ENCODE assay signal across 26 cellular contexts in genomic region chr1:201156819-201157218, GRCh38. TPM values are rescaled to one million over a fixed set of nuclear protein-coding genes. Genes with fewer than 3 reads are reported as not detected.
DNase-seq lines count a peak whose midpoint lies in the region; ATAC-seq, FAIRE-seq and TF ChIP-seq lines count a peak whose summit lies in the region.
"Had no signal": no experiment of that assay in that cellular context is flagged by ENCODE, and none has a peak within 500 bp of the region (broad histone marks: within the 10 kb centered on the region; RNA-seq: fewer than 3 reads in every experiment).

No MANE protein-coding gene starts in this region.

- peaks cover 15% of the 10 kb centered on the region for H3K4me1 Mint-ChIP-seq in activated CD4-positive, alpha-beta T cell treated with anti-CD3 and anti-CD28 coated beads, Interleukin-2, amount 10 ng/mL, durations not matched to agents 7 days and 5 days

- TF ChIP-seq CTCF in KMS-11 (conservative IDR thresholded peaks at IDR 0.05; ENCODE audit: low read depth, low read length): no peak
- TF ChIP-seq CTCF in K562 (IDR thresholded peaks at IDR 0.05 in 2 of 3, conservative IDR thresholded peaks at IDR 0.05 in 1 of 3; ENCODE audit: insufficient read depth in 2 of 3, low read depth in 1 of 3, low read length in 3 of 3): no peak

- H3K27me3 Mint-ChIP-seq in activated CD4-positive, alpha-beta T cell treated with anti-CD3 and anti-CD28 coated beads, Interleukin-2, amount 10 ng/mL, durations not matched to agents 7 days and 5 days: peaks cover 16% of the 10 kb centered on the region

- H3K4me1 ChIP-seq in KMS-11 (ENCODE audit: low read depth, poor library complexity, severe bottlenecking) (peaks cover 55% of the 10 kb centered on the region), K562 (replicated peaks in 1 of 2; ENCODE audit: control insufficient read depth in 2 of 2, insufficient read depth in 2 of 2, low read length in 2 of 2) (peaks cover 13 to 25% of the 10 kb centered on the region in 2 experiments)

- H4K20me1 ChIP-seq in KMS-11 (ENCODE audit: insufficient read depth): no peaks in the 10 kb centered on the region
- H4K20me1 ChIP-seq in K562 (replicated peaks; ENCODE audit: control insufficient read depth, insufficient read depth, low read length): no peaks in the 10 kb centered on the region

- no TSS peak for BruUV-seq in K562 (replicated peaks; lab: Mats Ljungman, UMichigan)

- in situ Hi-C loops in K562 (cut with MboI): no loop called here

- H3K79me2 ChIP-seq in KMS-11 (ENCODE audit: insufficient read depth, low read depth) (peaks cover 8% of the 10 kb centered on the region; the same call in 1 of the 2 replicates), K562 (ENCODE audit: control insufficient read depth, insufficient read depth, low read length) (peaks cover 12% of the 10 kb centered on the region; the same call in 2 of the 3 replicates)

- ATAC-seq in K562 (no peak), HG03521 (IDR thresholded peaks at IDR 0.05; ENCODE audit: unreplicated experiment) (no peak)
- ATAC-seq: CD8-positive, alpha-beta T cell had no signal

- H3K9ac ChIP-seq in KMS-11 (no peak overlapping the region), K562 (ENCODE audit: insufficient read depth in 1 of 2, low read depth in 2 of 2, low read length in 2 of 2) (no peak overlapping the region)
- H3K9ac ChIP-seq: BLaER1 had no signal

- H3K27ac ChIP-seq in KMS-11: no peak overlapping the region
- no peak overlapping the region for H3K27ac ChIP-seq in K562 (ENCODE audit: extremely low read depth, low read depth, low read length)
- H3K27ac ChIP-seq: BLaER1 had no signal

- H2AFZ ChIP-seq in KMS-11 (ENCODE audit: low read depth) (no peak overlapping the region), K562 (ENCODE audit: low read depth, low read length) (no peak overlapping the region)

- peak overlapping the region; percentile 2; the same call in 1 of the 2 replicates for H3K4me2 ChIP-seq in KMS-11
- no peak overlapping the region for H3K4me2 ChIP-seq in K562 (ENCODE audit: insufficient read depth, low read length)
- H3K4me2 ChIP-seq: BLaER1 had no signal

- no peak overlapping the region for H3K4me3 Mint-ChIP-seq in activated CD4-positive, alpha-beta T cell treated with anti-CD3 and anti-CD28 coated beads, Interleukin-2, amount 10 ng/mL, durations not matched to agents 7 days and 5 days
- H3K4me3 Mint-ChIP-seq: CD14-positive monocyte; CD8-positive, alpha-beta T cell had no signal

- no peak overlapping the region for H3K4me3 ChIP-seq in KMS-11 (IDR thresholded peaks at IDR 0.05; ENCODE audit: insufficient read depth, low read depth, low read length)
- H3K4me3 ChIP-seq in K562: no peak overlapping the region
- H3K4me3 ChIP-seq: BLaER1 had no signal

- H3K27ac Mint-ChIP-seq in activated CD4-positive, alpha-beta T cell treated with anti-CD3 and anti-CD28 coated beads, Interleukin-2, amount 10 ng/mL, durations not matched to agents 7 days and 5 days: no peak overlapping the region
- H3K27ac Mint-ChIP-seq: CD8-positive, alpha-beta T cell had no signal

- no peaks in the 10 kb centered on the region for H3K36me3 ChIP-seq in KMS-11 (ENCODE audit: insufficient read depth)
- peaks cover 11% of the 10 kb centered on the region for H3K36me3 ChIP-seq in K562 (ENCODE audit: control insufficient read depth, insufficient read depth, low read length)

- POLR2A ChIA-PET in K562 (lab: Yijun Ruan, JAX): interaction anchor here (9.8 kb wide), 1 partner anchor 12 kb away, joined by 121 read pairs; no protein-coding TSS in a partner anchor
- POLR2A ChIA-PET in activated CD4-positive, alpha-beta T cell treated with anti-CD3 and anti-CD28 coated beads, Interleukin-2, amount 10 ng/mL, durations not matched to agents 7 days and 5 days (lab: Charles Lee): no interaction called here

- H3K9me3 ChIP-seq in K562 (replicated peaks; ENCODE audit: control insufficient read depth, insufficient read depth, low read depth, low read length): no peaks in the 10 kb centered on the region
- H3K9me3 ChIP-seq: BE2C, Caco-2 had no signal

- no peaks in the 10 kb centered on the region for H3K9me1 ChIP-seq in K562 (ENCODE audit: control insufficient read depth, insufficient read depth, low read length)

- no peaks in the 10 kb centered on the region for H3K9me3 Mint-ChIP-seq in activated CD4-positive, alpha-beta T cell treated with anti-CD3 and anti-CD28 coated beads, Interleukin-2, amount 10 ng/mL, durations not matched to agents 7 days and 5 days
- H3K9me3 Mint-ChIP-seq: CD8-positive, alpha-beta T cell had no signal

- H3K27me3 ChIP-seq in KMS-11 (ENCODE audit: insufficient read depth, low read depth): no peaks in the 10 kb centered on the region
- H3K27me3 ChIP-seq in K562 (ENCODE audit: control insufficient read depth in 2 of 2, insufficient read depth in 2 of 2, low read length in 2 of 2): no peaks in the 10 kb centered on the region
- H3K27me3 ChIP-seq: BE2C, BLaER1 had no signal

- intact Hi-C loops in K562 (cut with micrococcal nuclease): no loop called here

- CTCF ChIA-PET in K562 (lab: Yijun Ruan, JAX; ENCODE audit: low intra/inter-chr PET ratio): no interaction called here
- CTCF ChIA-PET in activated CD4-positive, alpha-beta T cell treated with anti-CD3 and anti-CD28 coated beads, Interleukin-2, amount 10 ng/mL, durations not matched to agents 7 days and 5 days (lab: Charles Lee): interaction anchor here (0.8 kb wide), 1 partner anchor 103 kb away, joined by 3 read pairs; no protein-coding TSS in a partner anchor

- no peaks in the 10 kb centered on the region for H3K36me3 Mint-ChIP-seq in activated CD4-positive, alpha-beta T cell treated with anti-CD3 and anti-CD28 coated beads, Interleukin-2, amount 10 ng/mL, durations not matched to agents 7 days and 5 days (ENCODE audit: low read depth)
- H3K36me3 Mint-ChIP-seq: CD14-positive monocyte; CD4-positive, CD25-positive, alpha-beta regulatory T cell had no signal

- no peak for FAIRE-seq in K562 (lab: Jason Lieb, UNC)
- FAIRE-seq: A204.1, D721Med, G401.6, GM12891, GM19239 had no signal

- no peak for TF ChIP-seq EP300 in K562 (IDR thresholded peaks at IDR 0.05; ENCODE audit: low read length)

- DNase-seq in NCI-H2171 treated with DMSO at 0.1 percent for 48 hours (lab: John Stamatoyannopoulos, UW) (peak; percentile 4), NCI-H2171 (lab: John Stamatoyannopoulos, UW) (no peak), K562 (ENCODE audit: extremely low read depth in 1 of 4, low spot score in 3 of 4) (no peak), ureter (ENCODE audit: low spot score) (no peak)
- no peak for DNase-seq in activated CD4-positive, alpha-beta T cell treated with anti-CD3 and anti-CD28 coated beads, Interleukin-2, amount 10 ng/mL, durations not matched to agents 7 days and 5 days
- DNase-seq: 8988T; ACHN; BE2C; C1 segment of cervical spinal cord; Caco-2; Calu3; CD4-positive, CD25-positive, alpha-beta regulatory T cell; CD8-positive, alpha-beta T cell; DMS79 treated with DMSO at 0.1 percent for 48 hours; GF-D8 had no signal

- TF ChIP-seq RAD21 in K562 (CRISPR knock-in tag; conservative IDR thresholded peaks at IDR 0.05 in 1 of 2, IDR thresholded peaks at IDR 0.05 in 1 of 2): no peak

- no peak for TF ChIP-seq POLR2A in K562 (conservative IDR thresholded peaks at IDR 0.05)

RNA-seq across cellular contexts. Expression of gene TMEM9, which starts 2.5 kb away (rescaled TPM):
- total RNA-seq in K562 (2011; cell fraction: chromatin; rRNA removed; ENCODE audit: low replicate concordance): 56.7 and 115 TPM in 2 replicates
- total RNA-seq in K562 (2011; cell fraction: nucleolus; rRNA removed): 158 and 181 TPM in 2 replicates
- 137 and 141 TPM in 2 replicates for total RNA-seq in K562 (2011; cell fraction: nucleoplasm; rRNA removed)
- 79.3 and 118 TPM in 2 replicates for total RNA-seq in K562 (2014; rRNA removed)
- total RNA-seq in K562 (2014; rRNA removed; fragmentation: Illumina TruSeq; extraction: Trizol): 25.4 and 30.4 TPM in 2 replicates
- total RNA-seq in K562 (2015; rRNA removed; fragmentation: Illumina TruSeq; extraction: Trizol): 30.6 and 31.5 TPM in 2 replicates
- total RNA-seq in K562 (2021): 72.4 and 80.7 TPM in 2 replicates
- 107 and 195 TPM in 2 replicates for polyA plus RNA-seq in K562 (2011; rRNA removed)
- polyA plus RNA-seq in K562 (2011; cell fraction: cytosol; rRNA removed): 148 and 167 TPM in 2 replicates
- 145 and 201 TPM in 2 replicates for polyA plus RNA-seq in K562 (2011; cell fraction: nucleus; rRNA removed)
- 64.1 and 120 TPM in 2 replicates for polyA plus RNA-seq in K562 (2012)
- 38.7 and 52.1 TPM in 2 replicates for polyA plus RNA-seq in K562 (2014; fragmentation: Illumina TruSeq; extraction: Trizol)
- 10 to 100 TPM; 42.4 to 86.2 TPM for polyA plus RNA-seq in K562 (2014; fragmentation: Nextera tagmentation; extraction: Ambion mirVana)
- 67.6 and 90.2 TPM in 2 replicates for polyA plus RNA-seq in K562 (2014; rRNA removed)
- polyA minus RNA-seq in K562 (2011; rRNA and poly(A)+ RNA removed): 56.2 and 56.5 TPM in 2 replicates
- polyA minus RNA-seq in K562 (2011; cell fraction: cytosol; rRNA and poly(A)+ RNA removed): 30.3 and 38.0 TPM in 2 replicates
- 14.8 and 29.9 TPM in 2 replicates for polyA minus RNA-seq in K562 (2011; cell fraction: nucleus; rRNA and poly(A)+ RNA removed)
- 55.3 TPM for total RNA-seq in ureter
- total RNA-seq in activated CD4-positive, alpha-beta T cell treated with anti-CD3 and anti-CD28 coated beads, Interleukin-2, amount 10 ng/mL, durations not matched to agents 7 days and 5 days: 10 to 100 TPM; 15.2 to 17.2 TPM

RNA-seq across cellular contexts. Expression of gene ASCL5, which starts 29.8 kb away (rescaled TPM):
- total RNA-seq in K562 (2011; cell fraction: chromatin; rRNA removed; ENCODE audit: low replicate concordance): not detected in 2 replicates
- not detected in 2 replicates for total RNA-seq in K562 (2011; cell fraction: nucleolus; rRNA removed)
- total RNA-seq in K562 (2011; cell fraction: nucleoplasm; rRNA removed): not detected in 2 replicates
- total RNA-seq in K562 (2014; rRNA removed) (0.09 TPM in 1 of 2 replicates, not detected in the other), K562 (2014; rRNA removed; fragmentation: Illumina TruSeq; extraction: Trizol) (not detected in 2 replicates), K562 (2015; rRNA removed; fragmentation: Illumina TruSeq; extraction: Trizol) (not detected in 2 replicates), K562 (2021) (not detected in 2 replicates), ureter (not detected)
- polyA plus RNA-seq in K562 (2011; rRNA removed) (not detected in 2 replicates), K562 (2014; fragmentation: Illumina TruSeq; extraction: Trizol) (not detected in 2 replicates), K562 (2014; fragmentation: Nextera tagmentation; extraction: Ambion mirVana) (not detected), K562 (2014; rRNA removed) (not detected in 2 replicates)
- polyA plus RNA-seq in K562 (2011; cell fraction: cytosol; rRNA removed): not detected in 2 replicates
- not detected in 2 replicates for polyA plus RNA-seq in K562 (2011; cell fraction: nucleus; rRNA removed)
- polyA plus RNA-seq in K562 (2012): not detected in 2 replicates
- not detected in 2 replicates for polyA minus RNA-seq in K562 (2011; rRNA and poly(A)+ RNA removed)
- polyA minus RNA-seq in K562 (2011; cell fraction: cytosol; rRNA and poly(A)+ RNA removed): not detected in 2 replicates
- polyA minus RNA-seq in K562 (2011; cell fraction: nucleus; rRNA and poly(A)+ RNA removed): not detected in 2 replicates
- total RNA-seq in activated CD4-positive, alpha-beta T cell treated with anti-CD3 and anti-CD28 coated beads, Interleukin-2, amount 10 ng/mL, durations not matched to agents 7 days and 5 days: not detected
- total RNA-seq: A673, Calu3 had no signal
- polyA plus RNA-seq: AG04450, CD14-positive monocyte had no signal

RNA-seq across cellular contexts. Expression of gene IGFN1, which starts 33.8 kb away (rescaled TPM):
- 0.05 and 0.16 TPM in 2 replicates for total RNA-seq in K562 (2011; cell fraction: chromatin; rRNA removed; ENCODE audit: low replicate concordance)
- not detected in 2 replicates for total RNA-seq in K562 (2011; cell fraction: nucleolus; rRNA removed)
- not detected in 2 replicates for total RNA-seq in K562 (2011; cell fraction: nucleoplasm; rRNA removed)
- total RNA-seq in K562 (2014; rRNA removed) (not detected in 2 replicates), K562 (2014; rRNA removed; fragmentation: Illumina TruSeq; extraction: Trizol) (not detected in 2 replicates), K562 (2015; rRNA removed; fragmentation: Illumina TruSeq; extraction: Trizol) (not detected in 2 replicates), K562 (2021) (not detected in 2 replicates), ureter (0.16 TPM)
- polyA plus RNA-seq in K562 (2011; rRNA removed) (not detected in 2 replicates), K562 (2014; fragmentation: Illumina TruSeq; extraction: Trizol) (not detected in 2 replicates), K562 (2014; fragmentation: Nextera tagmentation; extraction: Ambion mirVana) (not detected), K562 (2014; rRNA removed) (0.04 TPM in 1 of 2 replicates, not detected in the other)
- polyA plus RNA-seq in K562 (2011; cell fraction: cytosol; rRNA removed): not detected in 2 replicates
- 0.06 TPM in 1 of 2 replicates, not detected in the other for polyA plus RNA-seq in K562 (2011; cell fraction: nucleus; rRNA removed)
- polyA plus RNA-seq in K562 (2012): 0.03 and 0.17 TPM in 2 replicates
- polyA minus RNA-seq in K562 (2011; rRNA and poly(A)+ RNA removed): not detected in 2 replicates
- not detected in 2 replicates for polyA minus RNA-seq in K562 (2011; cell fraction: cytosol; rRNA and poly(A)+ RNA removed)
- polyA minus RNA-seq in K562 (2011; cell fraction: nucleus; rRNA and poly(A)+ RNA removed): 0.11 TPM in 1 of 2 replicates, not detected in the other
- total RNA-seq in activated CD4-positive, alpha-beta T cell treated with anti-CD3 and anti-CD28 coated beads, Interleukin-2, amount 10 ng/mL, durations not matched to agents 7 days and 5 days: not detected
- total RNA-seq: Calu3; CD4-positive, CD25-positive, alpha-beta regulatory T cell; CD8-positive, alpha-beta T cell had no signal
- polyA plus RNA-seq: AG04450; CD14-positive monocyte; CD4-positive, CD25-positive, alpha-beta regulatory T cell had no signal

RNA-seq across cellular contexts. Expression of gene CACNA1S, which starts 44.6 kb away (rescaled TPM):
- total RNA-seq in K562 (2011; cell fraction: chromatin; rRNA removed; ENCODE audit: low replicate concordance): not detected in 2 replicates
- not detected in 2 replicates for total RNA-seq in K562 (2011; cell fraction: nucleolus; rRNA removed)
- total RNA-seq in K562 (2011; cell fraction: nucleoplasm; rRNA removed): not detected in 2 replicates
- total RNA-seq in K562 (2014; rRNA removed): not detected in 2 replicates
- total RNA-seq in K562 (2014; rRNA removed; fragmentation: Illumina TruSeq; extraction: Trizol): not detected in 2 replicates
- total RNA-seq in K562 (2015; rRNA removed; fragmentation: Illumina TruSeq; extraction: Trizol): not detected in 2 replicates
- not detected in 2 replicates for total RNA-seq in K562 (2021)
- not detected in 2 replicates for polyA plus RNA-seq in K562 (2011; rRNA removed)
- not detected in 2 replicates for polyA plus RNA-seq in K562 (2011; cell fraction: cytosol; rRNA removed)
- not detected in 2 replicates for polyA plus RNA-seq in K562 (2011; cell fraction: nucleus; rRNA removed)
- 0.01 TPM in 1 of 2 replicates, not detected in the other for polyA plus RNA-seq in K562 (2012)
- not detected in 2 replicates for polyA plus RNA-seq in K562 (2014; fragmentation: Illumina TruSeq; extraction: Trizol)
- polyA plus RNA-seq in K562 (2014; fragmentation: Nextera tagmentation; extraction: Ambion mirVana): not detected
- not detected in 2 replicates for polyA plus RNA-seq in K562 (2014; rRNA removed)
- polyA minus RNA-seq in K562 (2011; rRNA and poly(A)+ RNA removed): not detected in 2 replicates
- not detected in 2 replicates for polyA minus RNA-seq in K562 (2011; cell fraction: cytosol; rRNA and poly(A)+ RNA removed)
- polyA minus RNA-seq in K562 (2011; cell fraction: nucleus; rRNA and poly(A)+ RNA removed): not detected in 2 replicates
- not detected for total RNA-seq in ureter
- not detected for total RNA-seq in activated CD4-positive, alpha-beta T cell treated with anti-CD3 and anti-CD28 coated beads, Interleukin-2, amount 10 ng/mL, durations not matched to agents 7 days and 5 days
- total RNA-seq: A673; Calu3; CD4-positive, CD25-positive, alpha-beta regulatory T cell; CD8-positive, alpha-beta T cell had no signal
- polyA plus RNA-seq: AG04450; CD14-positive monocyte; CD4-positive, CD25-positive, alpha-beta regulatory T cell had no signal
